In genomic region chr1:157163273-157164127, GRCh38 we compare ENCODE assay signal across 8 cellular contexts. TPM values are rescaled to one million over a fixed set of nuclear protein-coding genes. Genes with fewer than 3 reads are reported as not detected.
DNase-seq lines count a peak whose midpoint lies in the region; ATAC-seq, FAIRE-seq and TF ChIP-seq lines count a peak whose summit lies in the region.

No MANE protein-coding gene starts in this region.

- no peak overlapping the region for H3K4ac ChIP-seq in H1 (replicated peaks; ENCODE audit: insufficient read length, low read depth, low read length)

- peak; percentile 94 for TF ChIP-seq CTCF in HFFc6 (IDR thresholded peaks at IDR 0.05)
- TF ChIP-seq CTCF in H1 (IDR thresholded peaks at IDR 0.05; ENCODE audit: control extremely low read depth in 1 of 3, insufficient read depth in 1 of 3, low read depth in 1 of 3, low read length in 3 of 3) = peak; percentile 93 to 98 (median 95)
- TF ChIP-seq CTCF in mucosa of descending colon (IDR thresholded peaks at IDR 0.05) = peak; percentile 93

- no peaks in the 10 kb centered on the region for H3K27me3 ChIP-seq in CD4-positive, alpha-beta memory T cell (ENCODE audit: insufficient read depth, low read length)
- no peaks in the 10 kb centered on the region for H3K27me3 ChIP-seq in H1 (replicated peaks in 1 of 4; ENCODE audit: control insufficient read depth in 3 of 4, extremely low read depth in 1 of 4, insufficient read depth in 3 of 4, low read length in 3 of 4)

- H2BK120ac ChIP-seq in H1 (replicated peaks; ENCODE audit: low read depth, low read length) = no peak overlapping the region

- no peaks in the 10 kb centered on the region for H3K9me3 Mint-ChIP-seq in CD4-positive, alpha-beta memory T cell
- H3K9me3 Mint-ChIP-seq in HFFc6 = no peaks in the 10 kb centered on the region
- H3K9me3 Mint-ChIP-seq in activated CD8-positive, alpha-beta T cell treated with anti-CD3 and anti-CD28 coated beads, Interleukin-2, amount 10 ng/mL, durations not matched to agents 7 days and 5 days (ENCODE audit: insufficient read depth) = no peaks in the 10 kb centered on the region

- no peaks in the 10 kb centered on the region for H3K9me3 ChIP-seq in CD4-positive, alpha-beta memory T cell (ENCODE audit: control insufficient read depth in 1 of 2, low read length in 2 of 2)
- H3K9me3 ChIP-seq in H1 (ENCODE audit: insufficient read depth in 2 of 2, low read depth in 1 of 2, low read length in 1 of 2) (no peaks in the 10 kb centered on the region), mucosa of descending colon (no peaks in the 10 kb centered on the region)

- peak; percentile 60 to 74 for TF ChIP-seq RAD21 in H1 (IDR thresholded peaks at IDR 0.05 in 1 of 2, conservative IDR thresholded peaks at IDR 0.05 in 1 of 2; ENCODE audit: low read depth in 2 of 2, low read length in 2 of 2)

- peak overlapping the region in 2 of 4 experiments; percentile 20 to 29; a peak in 2 of 7 replicates for H3K9ac ChIP-seq in H1 (replicated peaks in 1 of 4; ENCODE audit: extremely low read depth in 1 of 4, low read depth in 3 of 4, low read length in 3 of 4)

- H3K4me2 ChIP-seq in H1 (ENCODE audit: insufficient read depth in 1 of 2, low read depth in 2 of 2, low read length in 2 of 2) = peak overlapping the region; percentile 0 to 56

- TF ChIP-seq POLR2A in H1 (IDR thresholded peaks at IDR 0.05; ENCODE audit: control extremely low read depth in 1 of 2, low read depth in 2 of 2, low read length in 2 of 2) = 0 out of 3 replicates have a peak, but pooled peaks of 1 of the 2 experiments have one; percentile 14

- H3K79me1 ChIP-seq in H1 (ENCODE audit: low read depth, low read length) = no peaks in the 10 kb centered on the region

- H4K91ac ChIP-seq in H1 (replicated peaks; ENCODE audit: insufficient read length, low read length) = peak overlapping the region; percentile 47

- peak; percentile 45 to 67 (median 52) for DNase-seq in CD4-positive, alpha-beta memory T cell
- DNase-seq in HFFc6 (peak; percentile 47), NCI-H774 (lab: John Stamatoyannopoulos, UW) (peak; percentile 58), H1 (ENCODE audit: low read depth in 1 of 2, low spot score in 2 of 2) (peak; percentile 86 to 100), mucosa of descending colon (peak in 2 of 3 donors; percentile 84)
- DNase-seq in activated CD8-positive, alpha-beta T cell treated with anti-CD3 and anti-CD28 coated beads, Interleukin-2, amount 10 ng/mL, durations not matched to agents 7 days and 5 days = peak; percentile 79
- DNase-seq in stimulated activated CD8-positive, alpha-beta memory T cell treated with anti-CD3 and anti-CD28 coated beads, Interleukin-4, amount 100 ng/mL, for 48 hours = peak; percentile 92

- peaks cover 6% of the 10 kb centered on the region for H3K4me1 ChIP-seq in CD4-positive, alpha-beta memory T cell (ENCODE audit: insufficient read depth, low read length)
- H3K4me1 ChIP-seq in H1 (replicated peaks in 1 of 4; ENCODE audit: control insufficient read depth in 3 of 4, insufficient read depth in 4 of 4, low read length in 3 of 4) = peaks cover 11 to 19% (median 16%) of the 10 kb centered on the region in 4 experiments
- H3K4me1 ChIP-seq in mucosa of descending colon (ENCODE audit: low read depth) = no peaks in the 10 kb centered on the region

- WGBS in H1 (ENCODE audit: extremely low coverage in 1 of 2, insufficient coverage in 1 of 2, insufficient read length in 1 of 2, insufficient replicate concordance in 2 of 2, low coverage in 1 of 2, low lambda C conversion rate in 2 of 2, missing lambda C conversion rate in 1 of 2), 2 experiments = 30% methylated on average over 20 of the region's 21 CpGs; no CpG with 5 or more reads in 1 of the 2 experiments

- peak overlapping the region; percentile 95; the same call in 1 of the 2 replicates for H2BK20ac ChIP-seq in H1 (ENCODE audit: low read length)

- intact Hi-C loops in CD4-positive, alpha-beta memory T cell (cut with micrococcal nuclease) = no loop called here
- intact Hi-C loops in mucosa of descending colon (cut with DNase I, micrococcal nuclease) = no loop called here

- H3K27ac Mint-ChIP-seq in CD4-positive, alpha-beta memory T cell = peak overlapping the region in 1 of 7 donors; percentile 31
- H3K27ac Mint-ChIP-seq in HFFc6 = no peak overlapping the region
- no peak overlapping the region for H3K27ac Mint-ChIP-seq in activated CD8-positive, alpha-beta T cell treated with anti-CD3 and anti-CD28 coated beads, Interleukin-2, amount 10 ng/mL, durations not matched to agents 7 days and 5 days

- H2BK15ac ChIP-seq in H1 (ENCODE audit: low read length) = no peak overlapping the region

- H3K18ac ChIP-seq in H1 (ENCODE audit: extremely low read depth, low read length) = peak overlapping the region; percentile 44

- H4K8ac ChIP-seq in H1 (ENCODE audit: extremely low read depth, insufficient read depth, low read length) = peak overlapping the region; percentile 86

- H2BK12ac ChIP-seq in H1 (ENCODE audit: low read depth, low read length) = peak overlapping the region; percentile 93

- H3K36me3 ChIP-seq in CD4-positive, alpha-beta memory T cell (ENCODE audit: insufficient read depth, low read length) = no peaks in the 10 kb centered on the region
- no peaks in the 10 kb centered on the region for H3K36me3 ChIP-seq in H1 (ENCODE audit: control insufficient read depth in 2 of 4, insufficient read depth in 4 of 4, low read length in 3 of 4)
- H3K36me3 ChIP-seq in mucosa of descending colon (ENCODE audit: low read depth) = no peaks in the 10 kb centered on the region

- CTCF ChIA-PET in CD4-positive, alpha-beta memory T cell (lab: Charles Lee; ENCODE audit: partially characterized antibody) = interaction anchor here (1.6 kb wide), 1 partner anchor 14 kb away, joined by 4 read pairs; no protein-coding TSS in a partner anchor
- CTCF ChIA-PET in activated CD8-positive, alpha-beta T cell treated with anti-CD3 and anti-CD28 coated beads, Interleukin-2, amount 10 ng/mL, durations not matched to agents 7 days and 5 days (lab: Charles Lee) = interaction anchor here (0.6 to 4.1 kb wide), 4 partner anchors 10 to 73 kb away, joined by 3 to 42 read pairs (median 3); no protein-coding TSS in a partner anchor
- CTCF ChIA-PET in H1 (lab: Charles Lee; ENCODE audit: partially characterized antibody) = interaction anchor here (0.6 to 3.9 kb wide), 16 partner anchors 8 to 89 kb away, joined by 3 to 24 read pairs (median 4); no protein-coding TSS in a partner anchor

- ATAC-seq in activated CD8-positive, alpha-beta T cell treated with anti-CD3 and anti-CD28 coated beads, Interleukin-2, amount 10 ng/mL, durations not matched to agents 7 days and 5 days = peak; percentile 74
- ATAC-seq in mucosa of descending colon (peak; percentile 86), HG03439 (IDR thresholded peaks at IDR 0.05; ENCODE audit: unreplicated experiment) (no peak)

- no peak overlapping the region for H3K27ac ChIP-seq in CD4-positive, alpha-beta memory T cell (ENCODE audit: low read depth, low read length)
- peak overlapping the region; percentile 55; the same call in 1 of the 2 replicates for H3K27ac ChIP-seq in H1 (ENCODE audit: low read depth, low read length)

- H3K79me2 ChIP-seq in H1 (ENCODE audit: control insufficient read depth in 1 of 2, insufficient read depth in 2 of 2, low read length in 2 of 2) = no peaks in the 10 kb centered on the region

- H3K4me3 Mint-ChIP-seq in CD4-positive, alpha-beta memory T cell = peak overlapping the region in 4 of 8 donors; percentile 38 to 74 (median 50)
- H3K4me3 Mint-ChIP-seq in HFFc6 = no peak overlapping the region
- H3K4me3 Mint-ChIP-seq in activated CD8-positive, alpha-beta T cell treated with anti-CD3 and anti-CD28 coated beads, Interleukin-2, amount 10 ng/mL, durations not matched to agents 7 days and 5 days = peak overlapping the region; percentile 11

- H3K23me2 ChIP-seq in H1 (ENCODE audit: low read depth, low read length) = no peaks in the 10 kb centered on the region

- H3K36me3 Mint-ChIP-seq in CD4-positive, alpha-beta memory T cell = no peaks in the 10 kb centered on the region
- no peaks in the 10 kb centered on the region for H3K36me3 Mint-ChIP-seq in HFFc6 (ENCODE audit: low read depth)
- no peaks in the 10 kb centered on the region for H3K36me3 Mint-ChIP-seq in activated CD8-positive, alpha-beta T cell treated with anti-CD3 and anti-CD28 coated beads, Interleukin-2, amount 10 ng/mL, durations not matched to agents 7 days and 5 days (ENCODE audit: low read depth)

- H3K56ac ChIP-seq in H1 (replicated peaks; ENCODE audit: insufficient read length, low read depth, low read length) = no peak overlapping the region

- no peak overlapping the region for H3K14ac ChIP-seq in H1 (ENCODE audit: insufficient read length)

- H4K20me1 ChIP-seq in H1 (replicated peaks in 1 of 2; ENCODE audit: control insufficient read depth in 1 of 2, insufficient read depth in 2 of 2, low read length in 2 of 2) = no peaks in the 10 kb centered on the region

- peak overlapping the region; percentile 51 for H4K5ac ChIP-seq in H1 (ENCODE audit: insufficient read length, low read depth, low read length)

- FAIRE-seq in H1 (lab: Jason Lieb, UNC) = peak; percentile 62

- H3K27me3 Mint-ChIP-seq in CD4-positive, alpha-beta memory T cell = peaks cover 5 to 13% of the 10 kb centered on the region in 2 donors
- H3K27me3 Mint-ChIP-seq in HFFc6 (ENCODE audit: insufficient read depth) = peaks cover 24% of the 10 kb centered on the region
- H3K27me3 Mint-ChIP-seq in activated CD8-positive, alpha-beta T cell treated with anti-CD3 and anti-CD28 coated beads, Interleukin-2, amount 10 ng/mL, durations not matched to agents 7 days and 5 days (ENCODE audit: low read depth) = peaks cover 10% of the 10 kb centered on the region

- POLR2A ChIA-PET in CD4-positive, alpha-beta memory T cell (lab: Charles Lee; ENCODE audit: partially characterized antibody) = no interaction called here
- POLR2A ChIA-PET in activated CD8-positive, alpha-beta T cell treated with anti-CD3 and anti-CD28 coated beads, Interleukin-2, amount 10 ng/mL, durations not matched to agents 7 days and 5 days (lab: Charles Lee) = interaction anchor here (0.5 kb wide), 1 partner anchor 13 kb away, joined by 3 read pairs; no protein-coding TSS in a partner anchor
- POLR2A ChIA-PET in H1 (lab: Charles Lee; ENCODE audit: partially characterized antibody) = interaction anchor here (1.0 to 1.4 kb wide), 2 partner anchors 25 to 53 kb away, joined by 3 to 4 read pairs; no protein-coding TSS in a partner anchor

- H3K4me1 Mint-ChIP-seq in CD4-positive, alpha-beta memory T cell = peaks cover 3 to 7% (median 5%) of the 10 kb centered on the region in 4 donors
- H3K4me1 Mint-ChIP-seq in HFFc6 (ENCODE audit: low read depth) = peaks cover 7% of the 10 kb centered on the region
- H3K4me1 Mint-ChIP-seq in activated CD8-positive, alpha-beta T cell treated with anti-CD3 and anti-CD28 coated beads, Interleukin-2, amount 10 ng/mL, durations not matched to agents 7 days and 5 days (ENCODE audit: low read depth) = peaks cover 3% of the 10 kb centered on the region

- H2AK5ac ChIP-seq in H1 (ENCODE audit: low read depth, low read length) = no peak overlapping the region

- peak overlapping the region; percentile 97 for H2BK5ac ChIP-seq in H1 (ENCODE audit: low read depth, low read length)

- peak overlapping the region; percentile 87; the same call in 1 of the 2 replicates for H2AFZ ChIP-seq in H1 (ENCODE audit: low read length)

- H3K4me3 ChIP-seq in CD4-positive, alpha-beta memory T cell (ENCODE audit: low read length in 2 of 2) = no peak overlapping the region
- H3K4me3 ChIP-seq in H1 (ENCODE audit: extremely low read depth in 1 of 4, insufficient read depth in 2 of 4, low read depth in 3 of 4, low read length in 4 of 4) (peak overlapping the region in 2 of 4 experiments; percentile 17 to 43; a peak in 2 of 8 replicates), mucosa of descending colon (no peak overlapping the region)

- TF ChIP-seq EP300 in H1 (IDR thresholded peaks at IDR 0.05; ENCODE audit: borderline replicate concordance in 1 of 2, low read depth in 2 of 2, low read length in 2 of 2) = no peak

- H3K23ac ChIP-seq in H1 (ENCODE audit: insufficient read length) = no peak overlapping the region

RNA-seq across cellular contexts. Expression of gene ETV3, which starts 25.3 kb away (rescaled TPM):
- 10 to 100 TPM; 30.5 to 31.8 TPM for total RNA-seq in CD4-positive, alpha-beta memory T cell
- polyA plus RNA-seq in CD4-positive, alpha-beta memory T cell = 10 to 100 TPM in 1 of 2 donors, 1 to 10 TPM in 1; 7.3 to 11.2 TPM
- total RNA-seq in HFFc6 (2021; fragmentation: NEBNext Ultra II Directional; extraction: Animal tissue kit (Norgen Biotek cat#: 25700)) = 10 to 100 TPM; 20.0 to 22.9 (median 21.0) TPM
- total RNA-seq in activated CD8-positive, alpha-beta T cell treated with anti-CD3 and anti-CD28 coated beads, Interleukin-2, amount 10 ng/mL, durations not matched to agents 7 days and 5 days = 10 to 100 TPM; 38.2 to 40.2 TPM
- total RNA-seq in H1 (2021; fragmentation: NEBNext Ultra II Directional; extraction: Animal tissue kit (Norgen Biotek cat#: 25700)) = 23.8 and 26.6 TPM in 2 replicates
- 6.0 and 7.0 TPM in 2 replicates for polyA plus RNA-seq in H1 (2011; rRNA removed)
- polyA plus RNA-seq in H1 (2011; cell fraction: cytosol; rRNA removed) = 7.6 TPM
- polyA plus RNA-seq in H1 (2011; cell fraction: nucleus; rRNA removed) = 6.8 TPM
- 8.9 to 12.0 TPM (median 9.7 TPM) in 4 replicates for polyA plus RNA-seq in H1 (2012, experiment 1 of 2)
- polyA plus RNA-seq in H1 (2012, experiment 2 of 2) = 1.0 TPM
- 6.9 TPM for polyA plus RNA-seq in H1 (2013, experiment 1 of 2)
- polyA plus RNA-seq in H1 (2013, experiment 2 of 2) = 6.3 TPM
- polyA minus RNA-seq in H1 (2011; rRNA and poly(A)+ RNA removed) = 24.8 and 27.2 TPM in 2 replicates
- polyA minus RNA-seq in H1 (2011; cell fraction: cytosol; rRNA and poly(A)+ RNA removed) = 14.2 TPM
- 19.3 TPM for polyA minus RNA-seq in H1 (2011; cell fraction: nucleus; rRNA and poly(A)+ RNA removed)
- total RNA-seq in mucosa of descending colon = 10 to 100 TPM; 32.6 to 36.3 (median 35.9) TPM
